ENCODE assay signal across 16 cellular contexts in genomic region chr16:57610611-57611010, GRCh38. TPM values are rescaled to one million over a fixed set of nuclear protein-coding genes. Genes with fewer than 3 reads are reported as not detected.
A peak's percentile ranks its signal among the peaks of the same experiment; 100 is the strongest.
DNase-seq lines count a peak whose midpoint lies in the region; ATAC-seq and TF ChIP-seq lines count a peak whose summit lies in the region.
"Had no signal": no experiment of that assay in that cellular context is flagged by ENCODE, and none has a peak within 500 bp of the region (broad histone marks: within the 10 kb centered on the region; RNA-seq: fewer than 3 reads in every experiment).

No MANE protein-coding gene starts in this region.

- no peak overlapping the region for H3K4me3 ChIP-seq in PC-3 (ENCODE audit: low read length)
- H3K4me3 ChIP-seq: transverse colon had no signal

- no peak for TF ChIP-seq CTCF in PC-3 (conservative IDR thresholded peaks at IDR 0.05; ENCODE audit: low read depth, low read length)
- no peak for TF ChIP-seq CTCF in chondrocyte (IDR thresholded peaks at IDR 0.05)
- no peak for TF ChIP-seq CTCF in omental fat pad (IDR thresholded peaks at IDR 0.05)

- H4K20me1 ChIP-seq in PC-3 (ENCODE audit: low read length) = no peaks in the 10 kb centered on the region

- POLR2A ChIA-PET in PC-3 (lab: Charles Lee; ENCODE audit: unreplicated experiment) = no interaction called here

- CTCF ChIA-PET in PC-3 (lab: Charles Lee) = no interaction called here

- DNase-seq in activated effector memory CD4-positive, alpha-beta T cell treated with anti-CD3 and anti-CD28 coated beads, Interleukin-2, amount 50 U/mL, for 16 hours = peak; percentile 58
- no peak for DNase-seq in activated effector memory CD4-positive, alpha-beta T cell treated with Interleukin-2 at 50 U/mL for 16 hours
- DNase-seq in PC-3 (no peak), chondrocyte (ENCODE audit: low spot score) (peak; percentile 24), omental fat pad (ENCODE audit: low spot score) (no peak), dedifferentiated amniotic fluid mesenchymal stem cell (ENCODE audit: extremely low spot score) (no peak)
- no peak for DNase-seq in stimulated activated CD4-positive, alpha-beta T cell treated with anti-CD3 and anti-CD28 coated beads, Interleukin-2, amount 100 ng/mL, for 48 hours
- DNase-seq: DND-41, midbrain, MV-4-11, NCI-H2107, NCI-H82, transverse colon had no signal

- no peak overlapping the region for H3K27ac Mint-ChIP-seq in chondrocyte (ENCODE audit: unreplicated experiment)
- peak overlapping the region; percentile 76 for H3K27ac Mint-ChIP-seq in stimulated activated memory B cell treated with anti-CD40 and anti-IgM and Interleukin-4, amounts not matched to agents 10 μg/mL and 1 μg/mL and 100 μg/mL, for 72 hours

- H3K9me3 Mint-ChIP-seq in chondrocyte (ENCODE audit: low read depth) = no peaks in the 10 kb centered on the region
- no peaks in the 10 kb centered on the region for H3K9me3 Mint-ChIP-seq in stimulated activated memory B cell treated with anti-CD40 and anti-IgM and Interleukin-4, amounts not matched to agents 10 μg/mL and 1 μg/mL and 100 μg/mL, for 72 hours

- H3K79me2 ChIP-seq in PC-3 (ENCODE audit: low read length) = no peaks in the 10 kb centered on the region

- H3K9ac ChIP-seq in PC-3 (ENCODE audit: low read length) = peak overlapping the region; percentile 55

- H3K36me3 Mint-ChIP-seq in chondrocyte (ENCODE audit: low read depth) = no peaks in the 10 kb centered on the region
- no peaks in the 10 kb centered on the region for H3K36me3 Mint-ChIP-seq in stimulated activated memory B cell treated with anti-CD40 and anti-IgM and Interleukin-4, amounts not matched to agents 10 μg/mL and 1 μg/mL and 100 μg/mL, for 72 hours

- intact Hi-C loops in PC-3 (cut with micrococcal nuclease) = no loop called here

- H3F3A ChIP-seq in PC-3 (ENCODE audit: low read length, unreplicated experiment) = no peaks in the 10 kb centered on the region

- H3K9me3 ChIP-seq in PC-3 (ENCODE audit: low read length) = no peaks in the 10 kb centered on the region
- H3K9me3 ChIP-seq: transverse colon had no signal

- H3K9me2 ChIP-seq in PC-3 (replicated peaks; ENCODE audit: low read length) = no peaks in the 10 kb centered on the region

- no peaks in the 10 kb centered on the region for H3K36me3 ChIP-seq in PC-3 (ENCODE audit: low read depth, low read length)
- H3K36me3 ChIP-seq: transverse colon had no signal

- no TSS peak for BruUV-seq in PC-3 (replicated peaks; lab: Mats Ljungman, UMichigan)

- H3K4me3 Mint-ChIP-seq in chondrocyte (ENCODE audit: unreplicated experiment) = no peak overlapping the region
- no peak overlapping the region for H3K4me3 Mint-ChIP-seq in stimulated activated memory B cell treated with anti-CD40 and anti-IgM and Interleukin-4, amounts not matched to agents 10 μg/mL and 1 μg/mL and 100 μg/mL, for 72 hours

- H3K4me2 ChIP-seq in PC-3 (ENCODE audit: low read length) = peak overlapping the region; percentile 75

- H3K4me1 ChIP-seq in PC-3 (ENCODE audit: insufficient read depth, low read length) = peaks cover 16% of the 10 kb centered on the region

- no peaks in the 10 kb centered on the region for H3K27me3 ChIP-seq in PC-3 (ENCODE audit: low read length)
- H3K27me3 ChIP-seq: transverse colon had no signal

- ATAC-seq in PC-3 (peak; percentile 21), omental fat pad (ENCODE audit: low FRiP score) (no peak)
- no peak for ATAC-seq in stimulated activated memory B cell treated with anti-CD40 and anti-IgM and Interleukin-4, amounts not matched to agents 10 μg/mL and 1 μg/mL and 100 μg/mL, for 72 hours

- H3K27me3 Mint-ChIP-seq in chondrocyte (ENCODE audit: low read depth) = no peaks in the 10 kb centered on the region
- peaks cover 27% of the 10 kb centered on the region for H3K27me3 Mint-ChIP-seq in stimulated activated memory B cell treated with anti-CD40 and anti-IgM and Interleukin-4, amounts not matched to agents 10 μg/mL and 1 μg/mL and 100 μg/mL, for 72 hours

- H3K27ac ChIP-seq in PC-3 (ENCODE audit: low read length) = peak overlapping the region; percentile 94

- peaks cover 6% of the 10 kb centered on the region for H3K4me1 Mint-ChIP-seq in chondrocyte (ENCODE audit: low read depth)
- peaks cover 39% of the 10 kb centered on the region for H3K4me1 Mint-ChIP-seq in stimulated activated memory B cell treated with anti-CD40 and anti-IgM and Interleukin-4, amounts not matched to agents 10 μg/mL and 1 μg/mL and 100 μg/mL, for 72 hours

- no peak overlapping the region for H2AFZ ChIP-seq in PC-3 (ENCODE audit: low read length)

RNA-seq across cellular contexts. Expression of gene ADGRG1, which starts 17.8 kb away (rescaled TPM):
- total RNA-seq in PC-3 (2014; rRNA removed) (33.7 and 41.5 TPM in 2 replicates), chondrocyte (16.8 to 57.8 TPM (median 56.3 TPM) in 3 replicates), omental fat pad (10 to 100 TPM; 15.3 to 99.1 (median 70.5) TPM)

RNA-seq across cellular contexts. Expression of gene ADGRG3, which starts 57.5 kb away (rescaled TPM):
- total RNA-seq in PC-3 (2014; rRNA removed) (not detected in 2 replicates), chondrocyte (not detected in 3 replicates), omental fat pad (10 to 100 TPM in 1 of 4 donors, 1 to 10 TPM in 3; 2.3 to 17.7 (median 4.4) TPM)
- total RNA-seq: bronchial epithelial cell, endothelial cell of umbilical vein had no signal

Comparison
In these comparisons a context has a peak if more than half of its experiments do, and no peak if none do; other contexts are left out.
1. DNase-seq: peak in activated effector memory CD4-positive, alpha-beta T cell treated with anti-CD3 and anti-CD28 coated beads, Interleukin-2, amount 50 U/mL, for 16 hours (single experiment) and chondrocyte (single experiment); none in activated effector memory CD4-positive, alpha-beta T cell treated with Interleukin-2 at 50 U/mL for 16 hours (single experiment), PC-3 (single experiment), stimulated activated CD4-positive, alpha-beta T cell treated with anti-CD3 and anti-CD28 coated beads, Interleukin-2, amount 100 ng/mL, for 48 hours (0 of 2), omental fat pad (single experiment) and dedifferentiated amniotic fluid mesenchymal stem cell (single experiment).